ENCODE assay signal across 8 cellular contexts in the genomic region with DNA sequence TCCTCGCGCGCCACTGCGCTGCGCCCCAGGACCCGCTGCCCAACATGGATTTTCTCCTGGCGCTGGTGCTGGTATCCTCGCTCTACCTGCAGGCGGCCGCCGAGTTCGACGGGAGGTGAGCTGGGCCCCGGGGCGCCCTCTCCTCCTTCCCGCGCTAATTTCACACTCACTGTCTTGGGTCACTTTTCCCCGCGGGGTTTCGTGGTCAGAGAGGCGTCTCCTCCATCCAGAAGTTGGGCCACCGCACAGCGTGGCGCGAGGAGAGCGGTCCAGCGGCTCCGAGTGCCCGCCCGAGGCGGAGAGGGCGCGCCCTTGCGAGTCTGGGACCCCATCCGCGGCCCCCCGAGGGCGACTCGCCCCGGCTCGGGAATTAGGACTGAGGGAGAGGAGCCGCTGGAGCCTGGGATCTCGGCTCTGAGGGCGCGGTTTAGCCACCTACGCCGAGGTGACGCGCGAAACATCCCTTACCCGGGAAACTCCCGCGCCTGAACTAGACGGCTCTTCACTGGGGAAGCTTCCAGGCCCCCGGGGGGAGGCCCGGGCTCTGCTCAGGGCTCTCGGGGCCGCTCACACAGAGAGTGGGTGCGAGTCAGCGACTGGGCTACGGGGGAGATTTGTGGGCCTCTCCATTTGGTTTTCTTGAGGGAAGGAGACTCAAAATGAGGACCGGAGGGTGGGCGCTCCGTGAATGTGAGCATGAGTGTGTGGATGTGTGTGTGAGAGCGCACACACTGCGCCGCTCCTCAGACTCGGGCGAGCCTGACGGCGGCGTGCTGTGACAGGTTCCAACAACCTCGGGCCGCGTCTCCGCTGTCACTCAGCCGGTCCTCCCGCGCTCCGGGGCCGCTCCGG. TPM values are rescaled to one million over a fixed set of nuclear protein-coding genes. Genes with fewer than 3 reads are reported as not detected.
DNase-seq lines count a peak whose midpoint lies in the region; ATAC-seq and TF ChIP-seq lines count a peak whose summit lies in the region.

No MANE protein-coding gene starts in this region.

- no peak overlapping the region for H3K4ac ChIP-seq in neuronal stem cell (ENCODE audit: low read length)

- peak; percentile 51 for ATAC-seq in HG02885 (IDR thresholded peaks at IDR 0.05; ENCODE audit: poor library complexity, unreplicated experiment)

- H3F3A ChIP-seq in PC-9 (ENCODE audit: insufficient read depth, low read depth), result 0 out of 2 replicates have a peak, but pooled peaks cover 7% of the 10 kb centered on the region

- no TSS peak for BruUV-seq in PC-9 (replicated peaks; lab: Mats Ljungman, UMichigan)

- H3K79me1 ChIP-seq in neuronal stem cell (ENCODE audit: low read depth, low read length), result no peaks in the 10 kb centered on the region

- H3K9me3 ChIP-seq in PC-9 (ENCODE audit: insufficient read depth, low read depth) (no peaks in the 10 kb centered on the region), fibroblast of lung (ENCODE audit: control insufficient read depth, insufficient read depth, low read depth, low read length) (no peaks in the 10 kb centered on the region), neuronal stem cell (replicated peaks in 1 of 2; ENCODE audit: control insufficient read depth in 2 of 2, insufficient read depth in 1 of 2, low read depth in 1 of 2, low read length in 2 of 2) (no peaks in the 10 kb centered on the region)

- H3K27me3 ChIP-seq in PC-9 (ENCODE audit: insufficient read depth, low read depth), result no peaks in the 10 kb centered on the region
- peaks cover 40% of the 10 kb centered on the region for H3K27me3 ChIP-seq in fibroblast of lung (ENCODE audit: control insufficient read depth, insufficient read depth, low read length)
- peaks cover 15 to 93% (median 40%) of the 10 kb centered on the region in 3 experiments for H3K27me3 ChIP-seq in neuronal stem cell (ENCODE audit: control insufficient read depth in 3 of 3, insufficient read depth in 3 of 3, low read depth in 1 of 3, low read length in 3 of 3)

- H3K4me3 ChIP-seq in PC-9 (no peak overlapping the region), fibroblast of lung (replicated peaks in 1 of 4; ENCODE audit: control extremely low read depth in 1 of 4, insufficient read depth in 1 of 4, low read depth in 3 of 4, low read length in 4 of 4) (peak overlapping the region in 2 of 4 experiments; percentile 43 to 49), neuronal stem cell (ENCODE audit: low read length in 2 of 2) (peak overlapping the region; percentile 35 to 80)

- H2BK120ac ChIP-seq in neuronal stem cell (ENCODE audit: low read depth, low read length), result no peak overlapping the region

- intact Hi-C loops in PC-9 (cut with micrococcal nuclease; ENCODE audit: unreplicated experiment), result no loop called here

- peaks cover 15% of the 10 kb centered on the region for H3K4me1 ChIP-seq in PC-9 (replicated peaks; ENCODE audit: insufficient read depth)
- no peaks in the 10 kb centered on the region for H3K4me1 ChIP-seq in fibroblast of lung (ENCODE audit: control insufficient read depth, extremely low read depth, insufficient read depth, low read length)
- peaks cover 2 to 4% of the 10 kb centered on the region in 2 donors for H3K4me1 ChIP-seq in neuronal stem cell (ENCODE audit: control insufficient read depth in 2 of 2, insufficient read depth in 1 of 2, low read depth in 1 of 2, low read length in 2 of 2)

- H3K18ac ChIP-seq in neuronal stem cell (ENCODE audit: low read length), result peak overlapping the region; percentile 27

- H3K9ac ChIP-seq in fibroblast of lung (ENCODE audit: insufficient read depth, low read length), result no peak overlapping the region
- peak overlapping the region; percentile 36 for H3K9ac ChIP-seq in neuronal stem cell (ENCODE audit: low read depth, low read length, poor library complexity)

- POLR2A ChIA-PET in PC-9 (lab: Charles Lee; ENCODE audit: unreplicated experiment), result no interaction called here

- CTCF ChIA-PET in PC-9 (lab: Charles Lee), result interaction anchor here (0.7 kb wide), 1 partner anchor 37 kb away, joined by 3 read pairs; no protein-coding TSS in a partner anchor

- H2AK5ac ChIP-seq in neuronal stem cell (ENCODE audit: low read depth, low read length), result no peak overlapping the region

- H3K27ac ChIP-seq in PC-9 (no peak overlapping the region), fibroblast of lung (ENCODE audit: insufficient read depth, low read length) (no peak overlapping the region), neuronal stem cell (replicated peaks; ENCODE audit: low read length) (no peak overlapping the region)

- H3K14ac ChIP-seq in neuronal stem cell (ENCODE audit: low read length), result peak overlapping the region; percentile 64

- H4K20me1 ChIP-seq in PC-9 (ENCODE audit: insufficient read depth) (no peaks in the 10 kb centered on the region), fibroblast of lung (ENCODE audit: control insufficient read depth, extremely low read depth, insufficient read depth, low read length) (no peaks in the 10 kb centered on the region)

- H4K8ac ChIP-seq in neuronal stem cell (ENCODE audit: low read depth, low read length), result no peak overlapping the region

- peak; percentile 10 for DNase-seq in activated T-cell treated with anti-CD3 and anti-CD28 coated beads for 48 hours (ENCODE audit: low read depth)
- no peak for DNase-seq in activated T-cell treated with anti-CD3 and anti-CD28 coated beads for 4 hours
- DNase-seq in PC-9, result peak in 1 of 2 experiments; percentile 6
- peak in 1 of 2 donors; percentile 2 for DNase-seq in fibroblast of lung (ENCODE audit: low read depth in 2 of 2)
- DNase-seq in neuronal stem cell (ENCODE audit: low spot score), result peak; percentile 37
- DNase-seq in DMS114 treated with DMSO at 0.1 percent for 48 hours (lab: John Stamatoyannopoulos, UW; ENCODE audit: unreplicated experiment), result no peak
- DNase-seq in NCI-H2107 (lab: John Stamatoyannopoulos, UW), result no peak

- no peak overlapping the region for H4K91ac ChIP-seq in neuronal stem cell (ENCODE audit: low read depth, low read length, poor library complexity)

- H3K9me2 ChIP-seq in PC-9 (ENCODE audit: insufficient read depth), result no peaks in the 10 kb centered on the region

- no peak overlapping the region for H2BK15ac ChIP-seq in neuronal stem cell (ENCODE audit: low read length)

- H2BK12ac ChIP-seq in neuronal stem cell (ENCODE audit: low read length), result no peak overlapping the region

- WGBS in neuronal stem cell (ENCODE audit: extremely low coverage in 2 of 2, insufficient read length in 2 of 2, insufficient replicate concordance in 1 of 2), 2 donors, result no CpG with 5 or more reads among the region's 82 CpGs

- H3K79me2 ChIP-seq in PC-9 (ENCODE audit: low read depth) (no peaks in the 10 kb centered on the region), fibroblast of lung (ENCODE audit: control insufficient read depth, insufficient read depth, low read length) (no peaks in the 10 kb centered on the region)

- no peak overlapping the region for H2BK5ac ChIP-seq in neuronal stem cell (ENCODE audit: low read length)

- H2AFZ ChIP-seq in PC-9 (no peak overlapping the region), fibroblast of lung (ENCODE audit: low read length) (no peak overlapping the region), neuronal stem cell (ENCODE audit: low read length) (peak overlapping the region; percentile 88)

- H3K23ac ChIP-seq in neuronal stem cell (ENCODE audit: low read depth, low read length, poor library complexity), result peak overlapping the region; percentile 66

- TF ChIP-seq CTCF in PC-9 (conservative IDR thresholded peaks at IDR 0.05) (no peak), fibroblast of lung (conservative IDR thresholded peaks at IDR 0.05 in 1 of 2, IDR thresholded peaks at IDR 0.05 in 1 of 2; ENCODE audit: low read depth in 1 of 2, low read length in 2 of 2) (no peak)

- H3K36me3 ChIP-seq in PC-9 (ENCODE audit: low read depth) (no peaks in the 10 kb centered on the region), fibroblast of lung (ENCODE audit: control insufficient read depth, insufficient read depth, low read length) (no peaks in the 10 kb centered on the region), neuronal stem cell (replicated peaks in 1 of 2; ENCODE audit: control insufficient read depth in 2 of 2, insufficient read depth in 2 of 2, low read length in 2 of 2) (no peaks in the 10 kb centered on the region)

- H3K4me2 ChIP-seq in PC-9, result peak overlapping the region; percentile 42; the same call in 1 of the 2 replicates
- H3K4me2 ChIP-seq in fibroblast of lung (ENCODE audit: extremely low read depth, insufficient read depth, low read length), result peak overlapping the region; percentile 40
- peak overlapping the region; percentile 92 for H3K4me2 ChIP-seq in neuronal stem cell (ENCODE audit: insufficient read depth, low read length, poor library complexity, severe bottlenecking)

RNA-seq across cellular contexts. Expression of a gene that starts 0.6 kb away (rescaled TPM):
- total RNA-seq in PC-9 (2021), result 0.20 and 0.48 TPM in 2 replicates
- total RNA-seq in fibroblast of lung, result 5.9 and 20.3 TPM in 2 replicates
- 0.02 and 0.07 TPM in 2 replicates for polyA plus RNA-seq in fibroblast of lung
- polyA plus RNA-seq in fibroblast of lung (2012), result 0.10 TPM in 1 of 2 replicates, not detected in the other
- polyA minus RNA-seq in fibroblast of lung (ENCODE audit: low replicate concordance), result not detected in 2 replicates
- polyA plus RNA-seq in neuronal stem cell (2013, experiment 1 of 2), result 0.33 TPM
- polyA plus RNA-seq in neuronal stem cell (2013, experiment 2 of 2), result 0.32 TPM

Comparison
In these comparisons a context has a peak if more than half of its experiments do, and no peak if none do; other contexts are left out.
1. DNase-seq: peak in activated T-cell treated with anti-CD3 and anti-CD28 coated beads for 48 hours (single experiment) and neuronal stem cell (single experiment); none in activated T-cell treated with anti-CD3 and anti-CD28 coated beads for 4 hours (single experiment), DMS114 treated with DMSO at 0.1 percent for 48 hours (single experiment) and NCI-H2107 (single experiment).
2. H3K4me2 ChIP-seq: peak in every context shown above with its lines; median percentile 92 in neuronal stem cell; 42 in PC-9; 40 in fibroblast of lung.